Comparison of ENCODE assay signal across 30 cellular contexts in genomic region chr1:15960808-15961207, GRCh38. TPM values are rescaled to one million over a fixed set of nuclear protein-coding genes. Genes with fewer than 3 reads are reported as not detected.
"Had no signal": no experiment of that assay in that cellular context is flagged by ENCODE, and none has a peak within 500 bp of the region (broad histone marks: within the 10 kb centered on the region; RNA-seq: fewer than 3 reads in every experiment).

No MANE protein-coding gene starts in this region.

- ATAC-seq: activated CD4-positive, alpha-beta T cell treated with anti-CD3 and anti-CD28 coated beads for 36 hours; activated CD8-positive, alpha-beta memory T cell treated with anti-CD3 and anti-CD28 coated beads, Interleukin-2, amount 10 ng/mL, durations not matched to agents 7 days and 5 days; left lung; naive thymus-derived CD8-positive, alpha-beta T cell; sciatic nerve had no signal

- H2AFZ ChIP-seq: hepatocyte, neural progenitor cell had no signal

- H3K4me3 ChIP-seq: breast epithelium, esophagus muscularis mucosa, hepatocyte, left lung, lung, tibial artery had no signal

- H3K36me3 ChIP-seq: breast epithelium, neural progenitor cell had no signal

- H3K9me3 ChIP-seq: breast epithelium, esophagus muscularis mucosa, left lung, tibial artery had no signal

- H3K27me3 Mint-ChIP-seq: activated CD4-positive, alpha-beta memory T cell treated with anti-CD3 and anti-CD28 coated beads for 36 hours; activated CD4-positive, alpha-beta T cell treated with anti-CD3 and anti-CD28 coated beads for 36 hours; activated CD8-positive, alpha-beta memory T cell treated with anti-CD3 and anti-CD28 coated beads, Interleukin-2, amount 10 ng/mL, durations not matched to agents 7 days and 5 days; central memory CD8-positive, alpha-beta T cell; naive thymus-derived CD8-positive, alpha-beta T cell had no signal

- H3K9me3 Mint-ChIP-seq: activated CD4-positive, alpha-beta memory T cell treated with anti-CD3 and anti-CD28 coated beads for 36 hours; central memory CD8-positive, alpha-beta T cell; mesothelial cell of epicardium; naive thymus-derived CD8-positive, alpha-beta T cell; neural progenitor cell had no signal

- H3K4me1 ChIP-seq: breast epithelium had no signal

- DNase-seq: activated CD4-positive, alpha-beta memory T cell treated with anti-CD3 and anti-CD28 coated beads for 36 hours; activated CD4-positive, alpha-beta T cell treated with anti-CD3 and anti-CD28 coated beads for 36 hours; activated CD8-positive, alpha-beta memory T cell treated with anti-CD3 and anti-CD28 coated beads, Interleukin-2, amount 10 ng/mL, durations not matched to agents 7 days and 5 days; activated naive CD4-positive, alpha-beta T cell treated with anti-CD3 and anti-CD28 coated beads, Interleukin-2, amount 50 U/mL, for 16 hours; activated T-cell treated with anti-CD3 and anti-CD28 coated beads for 4 hours; effector memory CD4-positive, alpha-beta T cell; glutamatergic neuron; kidney glomerular epithelial cell; left lung; naive thymus-derived CD8-positive, alpha-beta T cell; posterior cingulate gyrus; stimulated activated CD4-positive, alpha-beta T cell treated with anti-CD3 and anti-CD28 coated beads, Interleukin-2, amount 100 ng/mL, for 48 hours; stimulated activated CD8-positive, alpha-beta memory T cell treated with anti-CD3 and anti-CD28 coated beads, Interleukin-4, amount 100 ng/mL, for 48 hours; stimulated activated naive CD4-positive, alpha-beta T cell treated with Interleukin-2 at 50 U/mL for 16 hours; T-helper 1 cell; T-helper 9 cell; tibial artery had no signal

- H3K27ac Mint-ChIP-seq: activated CD8-positive, alpha-beta memory T cell treated with anti-CD3 and anti-CD28 coated beads, Interleukin-2, amount 10 ng/mL, durations not matched to agents 7 days and 5 days had no signal

- H3K27me3 ChIP-seq: breast epithelium, esophagus muscularis mucosa, hepatocyte, left lung, tibial artery had no signal

- H3K4me3 Mint-ChIP-seq: activated CD4-positive, alpha-beta memory T cell treated with anti-CD3 and anti-CD28 coated beads for 36 hours; activated CD8-positive, alpha-beta memory T cell treated with anti-CD3 and anti-CD28 coated beads, Interleukin-2, amount 10 ng/mL, durations not matched to agents 7 days and 5 days; central memory CD8-positive, alpha-beta T cell; mesothelial cell of epicardium had no signal

- H3K4me2 ChIP-seq: hepatocyte had no signal

- H3K9ac ChIP-seq: neural progenitor cell had no signal

- H3K27ac ChIP-seq: breast epithelium, esophagus muscularis mucosa, hepatocyte, left lung, neural progenitor cell, tibial artery had no signal

RNA-seq across cellular contexts. Expression of gene SRARP, which starts 43.2 kb away (rescaled TPM):
- total RNA-seq: activated CD4-positive, alpha-beta memory T cell treated with anti-CD3 and anti-CD28 coated beads for 36 hours; activated CD4-positive, alpha-beta T cell treated with anti-CD3 and anti-CD28 coated beads for 36 hours; activated CD8-positive, alpha-beta memory T cell treated with anti-CD3 and anti-CD28 coated beads, Interleukin-2, amount 10 ng/mL, durations not matched to agents 7 days and 5 days; astrocyte; esophagus muscularis mucosa; hepatocyte; left lung; lung; mesothelial cell of epicardium; naive thymus-derived CD8-positive, alpha-beta T cell; omental fat pad; urinary bladder had no signal
- polyA plus RNA-seq: hepatocyte; naive thymus-derived CD8-positive, alpha-beta T cell had no signal

RNA-seq across cellular contexts. Expression of gene HSPB7, which starts 57.0 kb away (rescaled TPM):
- total RNA-seq: activated CD4-positive, alpha-beta memory T cell treated with anti-CD3 and anti-CD28 coated beads for 36 hours; activated CD4-positive, alpha-beta T cell treated with anti-CD3 and anti-CD28 coated beads for 36 hours; activated CD8-positive, alpha-beta memory T cell treated with anti-CD3 and anti-CD28 coated beads, Interleukin-2, amount 10 ng/mL, durations not matched to agents 7 days and 5 days; dermis microvascular lymphatic vessel endothelial cell; frontal cortex; naive thymus-derived CD8-positive, alpha-beta T cell had no signal
- polyA plus RNA-seq: naive thymus-derived CD8-positive, alpha-beta T cell had no signal
